In the genomic region with DNA sequence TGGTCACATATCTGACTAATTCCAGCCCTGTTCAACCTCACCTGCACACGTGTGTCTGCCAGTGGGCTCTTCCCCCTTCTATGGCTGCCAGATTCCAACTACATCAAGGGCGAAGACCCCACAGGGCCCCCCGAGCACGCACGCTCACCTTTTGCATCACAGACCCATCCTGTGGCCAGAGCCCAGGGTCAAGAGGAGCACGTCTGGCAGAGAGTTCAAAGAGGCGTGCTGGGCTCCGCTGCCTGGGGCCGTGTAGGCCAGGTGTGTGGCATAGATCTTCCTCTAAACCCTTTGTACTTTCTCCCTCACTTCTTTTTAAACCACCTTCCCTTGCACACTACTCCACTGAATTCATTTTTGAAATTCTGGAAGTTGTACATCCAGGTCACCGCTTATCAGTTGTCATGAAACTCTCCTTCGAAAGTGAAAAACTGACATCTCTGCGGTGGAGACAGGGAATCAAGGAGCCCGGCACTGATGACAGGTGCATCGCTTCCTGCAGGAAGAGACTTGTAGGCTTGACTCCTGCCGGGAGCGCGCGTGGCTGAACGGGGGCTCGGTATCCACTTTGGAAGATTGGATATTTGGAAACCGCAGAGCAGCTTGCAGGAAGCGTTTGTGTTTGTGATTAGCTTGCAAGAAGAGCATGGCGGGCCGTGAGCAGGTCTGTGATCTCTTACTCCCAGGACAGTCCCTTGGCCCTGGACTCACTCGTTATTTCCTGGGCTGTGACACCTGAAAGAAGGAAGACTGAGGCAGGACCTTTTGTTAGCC, we compare ENCODE assay signal across 22 cellular contexts.
"Had no signal": no experiment of that assay in that cellular context is flagged by ENCODE, and none has a peak within 500 bp of the region (broad histone marks: within the 10 kb centered on the region; RNA-seq: fewer than 3 reads in every experiment).

No MANE protein-coding gene starts in this region.

- H3K4me2 ChIP-seq: hepatocyte had no signal

- H3K27ac ChIP-seq: heart right ventricle, hepatocyte, left lung, ovary, skin epidermis, suprapubic skin, thoracic aorta, tibial artery, uterus had no signal

- H2AFZ ChIP-seq: hepatocyte had no signal

- H3K36me3 ChIP-seq: heart right ventricle, left lung, ovary, suprapubic skin, thoracic aorta, tibial artery, uterus had no signal

- H3K27me3 ChIP-seq: ovary, tibial artery, uterus had no signal

- H3K9me3 ChIP-seq: heart right ventricle, left lung, mucosa of descending colon, ovary, suprapubic skin, thoracic aorta, tibial artery, uterus had no signal

- ATAC-seq: heart right ventricle; left colon; left lung; mucosa of descending colon; naive thymus-derived CD4-positive, alpha-beta T cell; natural killer cell treated with Interleukin-12 subunit alpha and Interleukin-12 subunit beta and Interleukin-15 and Interleukin-18, amount 100 ng/mL, for 72 hours; right cardiac atrium; sciatic nerve; stimulated activated effector memory CD8-positive, alpha-beta T cell treated with anti-CD3 and anti-CD28 coated beads, Interleukin-12 subunit alpha, Interleukin-12 subunit beta, amount 100 ng/mL, for 72 hours had no signal

- DNase-seq: heart right ventricle; kidney glomerular epithelial cell; left colon; midbrain; mucosa of descending colon; naive thymus-derived CD4-positive, alpha-beta T cell; ovary; right cardiac atrium; stimulated activated CD4-positive, alpha-beta T cell treated with anti-CD3 and anti-CD28 coated beads, Interleukin-4, amount 100 ng/mL, for 24 hours; stimulated activated naive CD4-positive, alpha-beta T cell; tibial artery; trophoblast cell; uterus had no signal

- H3K4me3 ChIP-seq: heart right ventricle, hepatocyte, left lung, mucosa of descending colon, ovary, skin epidermis, suprapubic skin, thoracic aorta, tibial artery, uterus had no signal

- FAIRE-seq: keratinocyte had no signal

- H3K4me1 ChIP-seq: heart right ventricle, left lung, suprapubic skin, tibial artery, uterus had no signal
